18 cellular contexts compared by ENCODE assay signal in genomic region chr10:104348601-104349000, GRCh38.
"Had no signal": no experiment of that assay in that cellular context is flagged by ENCODE, and none has a peak within 500 bp of the region (broad histone marks: within the 10 kb centered on the region; RNA-seq: fewer than 3 reads in every experiment).

No MANE protein-coding gene starts in this region.

- H3K27me3 ChIP-seq: breast epithelium, heart right ventricle, thyroid gland, uterus had no signal

- H3K79me2 ChIP-seq: parathyroid adenoma had no signal

- H2AFZ ChIP-seq: parathyroid adenoma had no signal

- H3K9me3 ChIP-seq: breast epithelium, heart right ventricle, thyroid gland, uterus had no signal

- H3K9ac ChIP-seq: parathyroid adenoma had no signal

- H3K36me3 ChIP-seq: breast epithelium, heart right ventricle, thyroid gland, uterus had no signal

- ATAC-seq: activated T-cell treated with anti-CD3 and anti-CD28 coated beads, Interleukin-2, amount 50 U/mL, for 72 hours; heart right ventricle; natural killer cell had no signal

- H3K4me3 ChIP-seq: breast epithelium, heart right ventricle, thyroid gland, uterus had no signal

- FAIRE-seq: astrocyte, endometrium had no signal

- DNase-seq: activated CD4-positive, alpha-beta T cell treated with anti-CD3 and anti-CD28 coated beads, Interleukin-2, amount 50 U/mL, for 4 hours; activated CD4-positive, CD25-positive, alpha-beta regulatory T cell treated with anti-CD3 and anti-CD28 coated beads, Interleukin-2, amount 50 U/mL, for 72 hours; activated effector memory CD4-positive, alpha-beta T cell treated with anti-CD3 and anti-CD28 coated beads, Interleukin-2, amount 50 U/mL, for 16 hours; activated T-cell treated with anti-CD3 and anti-CD28 coated beads, Interleukin-2, amount 50 U/mL, for 72 hours; cortex of kidney; heart right ventricle; natural killer cell; stimulated activated CD4-positive, alpha-beta T cell treated with anti-CD3 and anti-CD28 coated beads, Interleukin-12 subunit alpha, Interleukin-12 subunit beta, amount 100 ng/mL, for 4 hours; stimulated activated CD4-positive, alpha-beta T cell treated with anti-CD3 and anti-CD28 coated beads, Interleukin-1b, Interleukin-23, amount 100 ng/mL, for 48 hours; stimulated activated CD8-positive, alpha-beta memory T cell treated with anti-CD3 and anti-CD28 coated beads, Interleukin-4, amount 100 ng/mL, for 48 hours; stimulated activated naive CD4-positive, alpha-beta T cell treated with Interleukin-2 at 50 U/mL for 16 hours; T-helper 1 cell; thyroid gland; uterus had no signal

- H3K27ac ChIP-seq: parathyroid adenoma had no signal

- H3K4me1 ChIP-seq: breast epithelium, uterus had no signal
